33 cellular contexts compared by ENCODE assay signal in the genomic region with DNA sequence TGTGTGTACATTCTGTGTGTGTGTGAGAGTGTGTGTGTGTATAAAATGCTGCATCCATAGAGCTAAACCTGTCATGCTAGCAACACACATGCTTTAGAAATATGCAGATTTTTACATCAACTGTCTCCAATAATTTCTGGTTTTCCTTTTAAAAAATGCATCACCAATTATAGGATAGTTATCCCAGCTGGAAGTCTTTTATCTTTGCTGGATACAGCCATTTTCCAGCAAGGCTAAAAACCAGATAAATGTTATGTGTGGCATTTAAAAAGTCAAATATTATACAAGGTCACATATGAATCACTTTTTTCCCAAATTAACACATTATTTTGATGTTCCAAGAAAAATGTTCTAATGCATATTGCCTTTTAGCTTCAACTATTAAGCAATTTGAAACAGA.
"Had no signal": no experiment of that assay in that cellular context is flagged by ENCODE, and none has a peak within 500 bp of the region (broad histone marks: within the 10 kb centered on the region; RNA-seq: fewer than 3 reads in every experiment).

No MANE protein-coding gene starts in this region.

- H3K27ac ChIP-seq: KMS-11 had no signal

- DNase-seq: Karpas-422, Kasumi-1, KG1, MG63, MM.1S, MV-4-11, NCI-H1048, NCI-H1092, NCI-H1092 treated with DMSO at 0.1 percent for 48 hours, NCI-H1105, NCI-H1105 treated with DMSO at 0.1 percent for 48 hours, NCI-H1417 treated with DMSO at 0.1 percent for 48 hours, NCI-H1436, NCI-H1436 treated with DMSO at 0.1 percent for 48 hours, NCI-H146, NCI-H1694, NCI-H1694 treated with DMSO at 0.1 percent for 48 hours, NCI-H187, NCI-H187 treated with DMSO at 0.1 percent for 48 hours, NCI-H1930, NCI-H2029, NCI-H2029 treated with DMSO at 0.1 percent for 48 hours, NCI-H2081, NCI-H2081 treated with DMSO at 0.1 percent for 48 hours, NCI-H2107, NCI-H2171, NCI-H2171 treated with DMSO at 0.1 percent for 48 hours, NCI-H2227 treated with DMSO at 0.1 percent for 48 hours, NCI-H226, NCI-H345, NCI-H446, NCI-H446 treated with DMSO at 0.1 percent for 48 hours had no signal

- H3K27me3 ChIP-seq: MG63 had no signal

- H3K9ac ChIP-seq: KMS-11 had no signal

- H3K9me3 ChIP-seq: MG63 had no signal

- H3K4me3 ChIP-seq: MG63 had no signal

- H3K36me3 ChIP-seq: MG63 had no signal

- H3K4me2 ChIP-seq: KMS-11 had no signal
